In the genomic region with DNA sequence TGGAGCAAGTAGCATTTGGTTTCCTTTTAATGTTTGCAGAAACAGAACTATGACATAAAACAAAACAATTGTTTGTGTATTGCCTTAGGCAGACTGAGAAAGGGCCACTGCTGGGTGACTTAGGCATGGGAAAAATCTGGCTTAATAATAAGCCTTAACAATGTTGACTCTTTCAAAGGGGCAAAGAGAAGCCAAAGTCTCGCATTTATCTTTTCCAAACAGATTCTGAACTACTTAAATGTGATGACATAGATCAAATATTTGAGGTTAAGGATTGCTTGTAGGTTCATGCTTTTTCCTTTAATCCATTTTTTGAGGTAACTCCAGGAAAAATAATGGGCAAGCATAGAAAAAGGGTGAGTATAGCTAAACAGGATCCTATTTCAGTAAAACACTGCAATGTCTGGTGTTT, we compare ENCODE assay signal across 1 cellular context.
TF ChIP-seq lines count a peak whose summit lies in the region.

No MANE protein-coding gene starts in this region.

TF ChIP-seq in SK-N-SH treated with all-trans-retinoic acid at 6 μM for 48 hours, 23 proteins besides CTCF, POLR2A, EP300 and RAD21 (continued from another document):
- TF ChIP-seq, protein P1, sequence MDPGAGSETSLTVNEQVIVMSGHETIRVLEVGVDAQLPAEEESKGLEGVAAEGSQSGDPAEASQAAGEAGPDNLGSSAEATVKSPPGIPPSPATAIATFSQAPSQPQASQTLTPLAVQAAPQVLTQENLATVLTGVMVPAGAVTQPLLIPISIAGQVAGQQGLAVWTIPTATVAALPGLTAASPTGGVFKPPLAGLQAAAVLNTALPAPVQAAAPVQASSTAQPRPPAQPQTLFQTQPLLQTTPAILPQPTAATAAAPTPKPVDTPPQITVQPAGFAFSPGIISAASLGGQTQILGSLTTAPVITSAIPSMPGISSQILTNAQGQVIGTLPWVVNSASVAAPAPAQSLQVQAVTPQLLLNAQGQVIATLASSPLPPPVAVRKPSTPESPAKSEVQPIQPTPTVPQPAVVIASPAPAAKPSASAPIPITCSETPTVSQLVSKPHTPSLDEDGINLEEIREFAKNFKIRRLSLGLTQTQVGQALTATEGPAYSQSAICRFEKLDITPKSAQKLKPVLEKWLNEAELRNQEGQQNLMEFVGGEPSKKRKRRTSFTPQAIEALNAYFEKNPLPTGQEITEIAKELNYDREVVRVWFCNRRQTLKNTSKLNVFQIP (CRISPR knock-in tag; IDR thresholded peaks at IDR 0.05; ENCODE audit: borderline replicate concordance, low read depth), result no peak
- TF ChIP-seq ESRRG (CRISPR knock-in tag; IDR thresholded peaks at IDR 0.05) (no peak), PPARA (CRISPR knock-in tag; IDR thresholded peaks at IDR 0.05; ENCODE audit: borderline replicate concordance) (no peak), OSR1 (CRISPR knock-in tag; IDR thresholded peaks at IDR 0.05) (no peak), TCF4 (CRISPR knock-in tag; IDR thresholded peaks at IDR 0.05; ENCODE audit: borderline replicate concordance) (no peak), RARB (CRISPR knock-in tag; IDR thresholded peaks at IDR 0.05) (no peak), ZNF70 (CRISPR knock-in tag; IDR thresholded peaks at IDR 0.05) (no peak)
- TF ChIP-seq, protein P2, sequence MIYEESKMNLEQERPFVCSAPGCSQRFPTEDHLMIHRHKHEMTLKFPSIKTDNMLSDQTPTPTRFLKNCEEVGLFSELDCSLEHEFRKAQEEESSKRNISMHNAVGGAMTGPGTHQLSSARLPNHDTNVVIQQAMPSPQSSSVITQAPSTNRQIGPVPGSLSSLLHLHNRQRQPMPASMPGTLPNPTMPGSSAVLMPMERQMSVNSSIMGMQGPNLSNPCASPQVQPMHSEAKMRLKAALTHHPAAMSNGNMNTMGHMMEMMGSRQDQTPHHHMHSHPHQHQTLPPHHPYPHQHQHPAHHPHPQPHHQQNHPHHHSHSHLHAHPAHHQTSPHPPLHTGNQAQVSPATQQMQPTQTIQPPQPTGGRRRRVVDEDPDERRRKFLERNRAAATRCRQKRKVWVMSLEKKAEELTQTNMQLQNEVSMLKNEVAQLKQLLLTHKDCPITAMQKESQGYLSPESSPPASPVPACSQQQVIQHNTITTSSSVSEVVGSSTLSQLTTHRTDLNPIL (CRISPR knock-in tag; IDR thresholded peaks at IDR 0.05; ENCODE audit: low read depth), result no peak
- TF ChIP-seq, protein P3, sequence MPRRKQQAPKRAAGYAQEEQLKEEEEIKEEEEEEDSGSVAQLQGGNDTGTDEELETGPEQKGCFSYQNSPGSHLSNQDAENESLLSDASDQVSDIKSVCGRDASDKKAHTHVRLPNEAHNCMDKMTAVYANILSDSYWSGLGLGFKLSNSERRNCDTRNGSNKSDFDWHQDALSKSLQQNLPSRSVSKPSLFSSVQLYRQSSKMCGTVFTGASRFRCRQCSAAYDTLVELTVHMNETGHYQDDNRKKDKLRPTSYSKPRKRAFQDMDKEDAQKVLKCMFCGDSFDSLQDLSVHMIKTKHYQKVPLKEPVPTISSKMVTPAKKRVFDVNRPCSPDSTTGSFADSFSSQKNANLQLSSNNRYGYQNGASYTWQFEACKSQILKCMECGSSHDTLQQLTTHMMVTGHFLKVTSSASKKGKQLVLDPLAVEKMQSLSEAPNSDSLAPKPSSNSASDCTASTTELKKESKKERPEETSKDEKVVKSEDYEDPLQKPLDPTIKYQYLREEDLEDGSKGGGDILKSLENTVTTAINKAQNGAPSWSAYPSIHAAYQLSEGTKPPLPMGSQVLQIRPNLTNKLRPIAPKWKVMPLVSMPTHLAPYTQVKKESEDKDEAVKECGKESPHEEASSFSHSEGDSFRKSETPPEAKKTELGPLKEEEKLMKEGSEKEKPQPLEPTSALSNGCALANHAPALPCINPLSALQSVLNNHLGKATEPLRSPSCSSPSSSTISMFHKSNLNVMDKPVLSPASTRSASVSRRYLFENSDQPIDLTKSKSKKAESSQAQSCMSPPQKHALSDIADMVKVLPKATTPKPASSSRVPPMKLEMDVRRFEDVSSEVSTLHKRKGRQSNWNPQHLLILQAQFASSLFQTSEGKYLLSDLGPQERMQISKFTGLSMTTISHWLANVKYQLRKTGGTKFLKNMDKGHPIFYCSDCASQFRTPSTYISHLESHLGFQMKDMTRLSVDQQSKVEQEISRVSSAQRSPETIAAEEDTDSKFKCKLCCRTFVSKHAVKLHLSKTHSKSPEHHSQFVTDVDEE (CRISPR knock-in tag; IDR thresholded peaks at IDR 0.05), result no peak
